ENCODE assay signal across 1 cellular context in genomic region chr9:136083558-136084190, GRCh38.
TF ChIP-seq lines count a peak whose summit lies in the region.

No MANE protein-coding gene starts in this region.

TF ChIP-seq in GM23338, 12 proteins besides CTCF, POLR2A, EP300 and RAD21:
- TF ChIP-seq REST (IDR thresholded peaks at IDR 0.05; ENCODE audit: unreplicated experiment) (no peak), NANOG (IDR thresholded peaks at IDR 0.05; ENCODE audit: borderline replicate concordance) (no peak), ETS1 (IDR thresholded peaks at IDR 0.05) (no peak), EZH2 (IDR thresholded peaks at IDR 0.05; ENCODE audit: low read depth, unreplicated experiment) (no peak), STAT1 (IDR thresholded peaks at IDR 0.05; ENCODE audit: unreplicated experiment) (no peak), CREB1 (CRISPR knock-in tag; IDR thresholded peaks at IDR 0.05; ENCODE audit: low read depth) (no peak), ZNF331 (CRISPR knock-in tag; IDR thresholded peaks at IDR 0.05; ENCODE audit: low read depth) (no peak), EZH2phosphoT487 (IDR thresholded peaks at IDR 0.05; ENCODE audit: unreplicated experiment) (no peak), JUNB (IDR thresholded peaks at IDR 0.05; ENCODE audit: unreplicated experiment) (no peak), ZNF114 (CRISPR knock-in tag; IDR thresholded peaks at IDR 0.05) (no peak)
